ENCODE assay signal across 8 cellular contexts in genomic region chr11:57778318-57779037, GRCh38. TPM values are rescaled to one million over a fixed set of nuclear protein-coding genes. Genes with fewer than 3 reads are reported as not detected.
DNase-seq lines count a peak whose midpoint lies in the region; ATAC-seq and TF ChIP-seq lines count a peak whose summit lies in the region.

No MANE protein-coding gene starts in this region.

- no peaks in the 10 kb centered on the region for H3K9me3 ChIP-seq in colonic mucosa

- H3K27ac ChIP-seq in colonic mucosa (peak overlapping the region; percentile 86), substantia nigra (ENCODE audit: low read depth, low read length, poor library complexity, severe bottlenecking) (peak overlapping the region; percentile 79)

- no peaks in the 10 kb centered on the region for H3K27me3 ChIP-seq in colonic mucosa

- peak overlapping the region; percentile 49 to 63 for H3K9ac ChIP-seq in colonic mucosa (ENCODE audit: low read depth in 2 of 2, low read length in 2 of 2)

- H3K4me1 ChIP-seq in colonic mucosa = peaks cover 44% of the 10 kb centered on the region

- H3K36me3 ChIP-seq in colonic mucosa = no peaks in the 10 kb centered on the region

- no peak for TF ChIP-seq CTCF in colonic mucosa (IDR thresholded peaks at IDR 0.05)

- no peak for ATAC-seq in HG03097 (IDR thresholded peaks at IDR 0.05; ENCODE audit: low FRiP score, unreplicated experiment)

- H3K4me3 ChIP-seq in colonic mucosa = no peak overlapping the region

- intact Hi-C loops in colonic mucosa (cut with DNase I) = no loop called here

- DNase-seq in EL (peak; percentile 99), NCI-H2227 (lab: John Stamatoyannopoulos, UW; ENCODE audit: unreplicated experiment) (peak; percentile 70), colonic mucosa (peak; percentile 93), left kidney (ENCODE audit: low read depth, low spot score) (peak; percentile 96), substantia nigra (lab: John Stamatoyannopoulos, UW) (peak in 47 of 49 donors; percentile 8 to 85 (median 61)), NOMO-1 (lab: John Stamatoyannopoulos, UW; ENCODE audit: unreplicated experiment in 2 of 2) (no peak)
- no peak for DNase-seq in activated CD4-positive, alpha-beta T cell treated with anti-CD3 and anti-CD28 coated beads, Interleukin-2, amount 50 U/mL, for 48 hours

RNA-seq across cellular contexts. Expression of gene CTNND1, which starts 16.9 kb away (rescaled TPM):
- 100 to 1,000 TPM; 375 to 416 TPM for total RNA-seq in colonic mucosa

RNA-seq across cellular contexts. Expression of gene BTBD18, which starts 26.9 kb away (rescaled TPM):
- not detected for total RNA-seq in colonic mucosa

RNA-seq across cellular contexts. Expression of gene SELENOH, which starts 37.2 kb away (rescaled TPM):
- total RNA-seq in colonic mucosa = 100 to 1,000 TPM in 1 of 2 donors, 10 to 100 TPM in 1; 86.9 to 140 TPM

Comparison
In these comparisons a context has a peak if more than half of its experiments do, and no peak if none do; other contexts are left out.
1. DNase-seq: peak in EL (single experiment), NCI-H2227 (single experiment), colonic mucosa (single experiment), left kidney (single experiment) and substantia nigra (47 of 49); none in activated CD4-positive, alpha-beta T cell treated with anti-CD3 and anti-CD28 coated beads, Interleukin-2, amount 50 U/mL, for 48 hours (0 of 2) and NOMO-1 (0 of 2).